In the genomic region with DNA sequence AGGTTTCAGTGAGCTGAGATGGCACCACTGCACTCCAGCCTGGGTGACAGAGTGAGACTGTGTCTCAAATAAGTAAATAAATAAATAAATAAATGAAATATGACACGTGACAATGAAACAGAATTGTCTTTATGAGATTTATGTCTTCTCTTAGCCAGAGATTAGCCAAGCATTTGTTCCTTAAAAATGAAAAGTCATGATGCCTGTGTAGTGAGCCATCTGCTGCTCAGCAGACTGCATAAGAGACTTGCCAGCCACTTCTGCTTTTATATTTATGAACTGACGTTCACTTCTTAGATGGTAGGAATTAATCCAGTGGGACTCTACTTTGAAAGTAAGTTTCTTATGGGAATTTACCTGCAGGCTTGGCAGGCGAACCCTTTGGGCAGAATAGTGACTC, we compare ENCODE assay signal across 15 cellular contexts.
A peak's percentile ranks its signal among the peaks of the same experiment; 100 is the strongest.
DNase-seq lines count a peak whose midpoint lies in the region; ATAC-seq and TF ChIP-seq lines count a peak whose summit lies in the region.
"Had no signal": no experiment of that assay in that cellular context is flagged by ENCODE, and none has a peak within 500 bp of the region (broad histone marks: within the 10 kb centered on the region; RNA-seq: fewer than 3 reads in every experiment).

No MANE protein-coding gene starts in this region.

- H3K18ac ChIP-seq in mesenchymal stem cell (ENCODE audit: low read depth in 1 of 2, low read length in 2 of 2), result no peak overlapping the region

- H3K9ac ChIP-seq in mesenchymal stem cell (ENCODE audit: low read length), result no peak overlapping the region

- H3K4me3 ChIP-seq in mesenchymal stem cell (ENCODE audit: insufficient read depth in 1 of 2, low read depth in 1 of 2, low read length in 2 of 2) (no peak overlapping the region), spleen (no peak overlapping the region)
- H3K4me3 ChIP-seq: sigmoid colon had no signal

- H2AK5ac ChIP-seq in mesenchymal stem cell (ENCODE audit: low read length, severe bottlenecking), result peak overlapping the region; percentile 76

- H3K9me3 ChIP-seq in mesenchymal stem cell (ENCODE audit: control insufficient read depth, low read length) (no peaks in the 10 kb centered on the region), spleen (no peaks in the 10 kb centered on the region)
- H3K9me3 ChIP-seq: sigmoid colon had no signal

- H3K4ac ChIP-seq in mesenchymal stem cell (ENCODE audit: low read depth in 1 of 2, low read length in 2 of 2), result no peak overlapping the region

- H3K27ac ChIP-seq in mesenchymal stem cell (ENCODE audit: low read length, poor library complexity, severe bottlenecking), result no peak overlapping the region
- H3K27ac ChIP-seq in spleen, result no peak overlapping the region
- H3K27ac ChIP-seq: HL-60, sigmoid colon had no signal

- no peak overlapping the region for H2BK120ac ChIP-seq in mesenchymal stem cell (ENCODE audit: low read depth, low read length)

- no peak for ATAC-seq in GM19463 (IDR thresholded peaks at IDR 0.05; ENCODE audit: unreplicated experiment)
- ATAC-seq: effector memory CD8-positive, alpha-beta T cell; stimulated activated naive CD8-positive, alpha-beta T cell treated with anti-CD3 and anti-CD28 coated beads, Interleukin-15, amount 100 ng/mL, for 72 hours had no signal

- intact Hi-C loops in spleen (cut with DNase I; ENCODE audit: low total_unique reads), result no loop called here

- H4K8ac ChIP-seq in mesenchymal stem cell (ENCODE audit: low read length), result no peak overlapping the region

- H3K79me1 ChIP-seq in mesenchymal stem cell (replicated peaks; ENCODE audit: low read length, poor library complexity, severe bottlenecking), result no peaks in the 10 kb centered on the region

- no peak overlapping the region for H2BK12ac ChIP-seq in mesenchymal stem cell (ENCODE audit: low read length in 2 of 2)

- no peak overlapping the region for H4K91ac ChIP-seq in mesenchymal stem cell (ENCODE audit: low read length)

- no peak overlapping the region for H3K4me2 ChIP-seq in mesenchymal stem cell (ENCODE audit: low read length, poor library complexity, severe bottlenecking)

- WGBS in mesenchymal stem cell, result 91% methylated on average over 3 of the region's 3 CpGs
- 41 to 65% (median 58%) methylated on average over 3 of the region's 3 CpGs for WGBS in spleen, 5 donors

- peak; percentile 76 for DNase-seq in DMS 273 (lab: John Stamatoyannopoulos, UW; ENCODE audit: unreplicated experiment)
- peak; percentile 73 to 76 for DNase-seq in Kasumi-1 (lab: John Stamatoyannopoulos, UW)
- DNase-seq in UCSD-AML1 (lab: John Stamatoyannopoulos, UW; ENCODE audit: unreplicated experiment), result peak; percentile 15
- DNase-seq in mesenchymal stem cell, result no peak
- DNase-seq in spleen, result no peak
- no peak for DNase-seq in NCI-H146 treated with DMSO at 0.1 percent for 48 hours (lab: John Stamatoyannopoulos, UW; ENCODE audit: unreplicated experiment)
- DNase-seq in hippocampal formation (lab: John Stamatoyannopoulos, UW), result no peak
- DNase-seq: activated CD4-positive, alpha-beta T cell treated with anti-CD3 and anti-CD28 coated beads, Interleukin-2, amount 50 U/mL, for 48 hours; effector memory CD8-positive, alpha-beta T cell; GOT3; kidney; sigmoid colon; stimulated activated naive CD8-positive, alpha-beta T cell treated with anti-CD3 and anti-CD28 coated beads, Interleukin-15, amount 100 ng/mL, for 72 hours had no signal

- H3K4me1 ChIP-seq in mesenchymal stem cell (ENCODE audit: control insufficient read depth, insufficient read depth, low read depth, low read length), result peaks cover 6% of the 10 kb centered on the region
- H3K4me1 ChIP-seq in spleen, result peaks cover 0 to 20% (median 0%) of the 10 kb centered on the region in 6 donors

- no peaks in the 10 kb centered on the region for H3K27me3 ChIP-seq in mesenchymal stem cell (ENCODE audit: control insufficient read depth in 1 of 2, insufficient read depth in 1 of 2, low read length in 2 of 2)
- H3K27me3 ChIP-seq in spleen (replicated peaks in 1 of 7), result no peaks in the 10 kb centered on the region
- H3K27me3 ChIP-seq: sigmoid colon had no signal

- no peak for TF ChIP-seq CTCF in spleen (IDR thresholded peaks at IDR 0.05 in 8 of 11, conservative IDR thresholded peaks at IDR 0.05 in 3 of 11)

- no peak overlapping the region for H2AFZ ChIP-seq in mesenchymal stem cell (ENCODE audit: low read depth, low read length)

- no peak for TF ChIP-seq POLR2A in spleen (IDR thresholded peaks at IDR 0.05)

- H3K36me3 ChIP-seq in mesenchymal stem cell (ENCODE audit: control insufficient read depth in 1 of 2, insufficient read depth in 2 of 2, low read depth in 1 of 2, low read length in 2 of 2), result peaks cover 0 to 2% of the 10 kb centered on the region in 2 experiments
- H3K36me3 ChIP-seq in spleen, result peaks cover 0 to 29% (median 0%) of the 10 kb centered on the region in 6 donors
- H3K36me3 ChIP-seq: sigmoid colon had no signal

- no peak overlapping the region for H3K23ac ChIP-seq in mesenchymal stem cell (ENCODE audit: low read length in 2 of 2)

- no peak overlapping the region for H3K14ac ChIP-seq in mesenchymal stem cell (ENCODE audit: low read length in 2 of 2)

- H2BK15ac ChIP-seq in mesenchymal stem cell (ENCODE audit: low read depth, poor library complexity, severe bottlenecking), result no peak overlapping the region

- H2BK5ac ChIP-seq in mesenchymal stem cell (ENCODE audit: low read depth, low read length, poor library complexity, severe bottlenecking), result peak overlapping the region; percentile 26

Comparison
In these comparisons a context has a peak if more than half of its experiments do, and no peak if none do; other contexts are left out.
1. DNase-seq: peak in DMS 273 (single experiment), Kasumi-1 (2 of 2) and UCSD-AML1 (single experiment); none in mesenchymal stem cell (single experiment), spleen (single experiment), NCI-H146 treated with DMSO at 0.1 percent for 48 hours (single experiment) and hippocampal formation (0 of 2).